In genomic region chr4:26342328-26343040, GRCh38 we compare ENCODE assay signal across 10 cellular contexts. TPM values are rescaled to one million over a fixed set of nuclear protein-coding genes. Genes with fewer than 3 reads are reported as not detected.
A peak's percentile ranks its signal among the peaks of the same experiment; 100 is the strongest.
DNase-seq lines count a peak whose midpoint lies in the region; ATAC-seq lines count a peak whose summit lies in the region.
"Had no signal": no experiment of that assay in that cellular context is flagged by ENCODE, and none has a peak within 500 bp of the region (broad histone marks: within the 10 kb centered on the region; RNA-seq: fewer than 3 reads in every experiment).

No MANE protein-coding gene starts in this region.

- H3K36me3 Mint-ChIP-seq in activated T-cell treated with anti-CD3 and anti-CD28 coated beads, Interleukin-2, amount 50 U/mL, for 4 hours (ENCODE audit: insufficient read depth), result peaks cover 11% of the 10 kb centered on the region

- no peak for DNase-seq in activated T-cell treated with anti-CD3 and anti-CD28 coated beads, Interleukin-2, amount 50 U/mL, for 4 hours
- DNase-seq in activated T-cell treated with anti-CD3 and anti-CD28 coated beads, Interleukin-2, amount 50 U/mL, for 48 hours, result no peak
- peak; percentile 53 for DNase-seq in SW480 (ENCODE audit: low spot score)
- DNase-seq in glomerular visceral epithelial cell (ENCODE audit: extremely low spot score), result peak; percentile 77
- DNase-seq in activated CD4-positive, alpha-beta T cell treated with anti-CD3 and anti-CD28 coated beads, Interleukin-2, amount 50 U/mL, for 1 hour, result no peak
- no peak for DNase-seq in NCI-H1694 (lab: John Stamatoyannopoulos, UW)
- DNase-seq: CD8-positive, alpha-beta T cell; NCI-H187 had no signal

- no peaks in the 10 kb centered on the region for H3K9me3 Mint-ChIP-seq in activated T-cell treated with anti-CD3 and anti-CD28 coated beads, Interleukin-2, amount 50 U/mL, for 4 hours
- H3K9me3 Mint-ChIP-seq: CD8-positive, alpha-beta T cell had no signal

- no peak overlapping the region for H3K4me3 Mint-ChIP-seq in activated T-cell treated with anti-CD3 and anti-CD28 coated beads, Interleukin-2, amount 50 U/mL, for 4 hours
- H3K4me3 Mint-ChIP-seq: CD8-positive, alpha-beta T cell had no signal

- H3K4me1 Mint-ChIP-seq in activated T-cell treated with anti-CD3 and anti-CD28 coated beads, Interleukin-2, amount 50 U/mL, for 4 hours (ENCODE audit: low read depth), result peaks cover 67% of the 10 kb centered on the region

- peak overlapping the region; percentile 99 for H3K27ac ChIP-seq in temporal lobe (ENCODE audit: low read depth, low read length)

- H3K27me3 Mint-ChIP-seq in activated T-cell treated with anti-CD3 and anti-CD28 coated beads, Interleukin-2, amount 50 U/mL, for 4 hours (ENCODE audit: low read depth), result no peaks in the 10 kb centered on the region

- peak; percentile 64 to 65 for ATAC-seq in activated T-cell treated with anti-CD3 and anti-CD28 coated beads, Interleukin-2, amount 50 U/mL, for 4 hours
- ATAC-seq in GM21360 (IDR thresholded peaks at IDR 0.05; ENCODE audit: unreplicated experiment), result no peak
- ATAC-seq: CD8-positive, alpha-beta T cell had no signal

RNA-seq across cellular contexts. Expression of gene RBPJ, which starts 21.7 kb away (rescaled TPM):
- 100 to 1,000 TPM; 164 to 194 (median 182) TPM for total RNA-seq in activated T-cell treated with anti-CD3 and anti-CD28 coated beads, Interleukin-2, amount 50 U/mL, for 4 hours
- total RNA-seq in temporal lobe, result 58.8 TPM

Comparison
In these comparisons a context has a peak if more than half of its experiments do, and no peak if none do; other contexts are left out.
1. DNase-seq: peak in SW480 (single experiment) and glomerular visceral epithelial cell (single experiment); none in activated T-cell treated with anti-CD3 and anti-CD28 coated beads, Interleukin-2, amount 50 U/mL, for 4 hours (single experiment), activated T-cell treated with anti-CD3 and anti-CD28 coated beads, Interleukin-2, amount 50 U/mL, for 48 hours (0 of 2), activated CD4-positive, alpha-beta T cell treated with anti-CD3 and anti-CD28 coated beads, Interleukin-2, amount 50 U/mL, for 1 hour (single experiment) and NCI-H1694 (single experiment).